24 cellular contexts compared by ENCODE assay signal in genomic region chr7:107446988-107447387, GRCh38. TPM values are rescaled to one million over a fixed set of nuclear protein-coding genes. Genes with fewer than 3 reads are reported as not detected.
DNase-seq lines count a peak whose midpoint lies in the region; ATAC-seq and TF ChIP-seq lines count a peak whose summit lies in the region.
"Had no signal": no experiment of that assay in that cellular context is flagged by ENCODE, and none has a peak within 500 bp of the region (broad histone marks: within the 10 kb centered on the region; RNA-seq: fewer than 3 reads in every experiment).

No MANE protein-coding gene starts in this region.

- H3K4me1 ChIP-seq in GM23248 (ENCODE audit: insufficient read depth): peaks cover 13% of the 10 kb centered on the region
- H3K4me1 ChIP-seq: right lobe of liver had no signal

- no peaks in the 10 kb centered on the region for H4K20me1 ChIP-seq in GM23248 (ENCODE audit: insufficient read depth)

- WGBS in GM23248 (ENCODE audit: low coverage in 1 of 2, low lambda C conversion rate in 2 of 2, missing lambda C conversion rate in 2 of 2), 2 experiments: 47 to 52% methylated on average over 1 of the region's 1 CpG

- ATAC-seq in GM18861 (IDR thresholded peaks at IDR 0.05; ENCODE audit: unreplicated experiment): no peak
- ATAC-seq: left lobe of liver, natural killer cell, right lobe of liver, T-cell had no signal

- H3K4me3 ChIP-seq in GM23248: no peak overlapping the region
- H3K4me3 ChIP-seq in epithelial cell of esophagus (ENCODE audit: low read length): no peak overlapping the region
- H3K4me3 ChIP-seq: right lobe of liver had no signal

- peaks cover 13% of the 10 kb centered on the region; the same call in 1 of the 2 replicates for H3F3A ChIP-seq in GM23248 (ENCODE audit: insufficient read depth)

- H3K9me2 ChIP-seq in GM23248 (ENCODE audit: insufficient read depth): peaks cover 5% of the 10 kb centered on the region; the same call in 1 of the 2 replicates

- no peaks in the 10 kb centered on the region for H3K9me3 ChIP-seq in GM23248 (ENCODE audit: low read depth)
- H3K9me3 ChIP-seq: right lobe of liver had no signal

- no peak overlapping the region for H2AFZ ChIP-seq in GM23248
- H2AFZ ChIP-seq: parathyroid adenoma had no signal

- DNase-seq in GM23248 (peak; percentile 60), RKO (ENCODE audit: low spot score) (peak; percentile 45), epithelial cell of esophagus (ENCODE audit: low read depth) (peak; percentile 62), non-pigmented ciliary epithelial cell (ENCODE audit: low read depth) (peak; percentile 22), substantia nigra (lab: John Stamatoyannopoulos, UW) (no peak), NCI-H526 (lab: John Stamatoyannopoulos, UW) (no peak)
- DNase-seq: activated CD4-positive, alpha-beta T cell treated with anti-CD3 and anti-CD28 coated beads for 4 hours; aorta; CD4-positive, alpha-beta T cell; effector memory CD4-positive, alpha-beta T cell; natural killer cell; NCI-H1048; NCI-H187; NCI-H774; right lobe of liver; SIG-M5; T-cell had no signal

- 0 out of 2 replicates have a peak overlapping the region, but pooled peaks have one; percentile 26 for H3K9ac ChIP-seq in GM23248
- H3K9ac ChIP-seq: parathyroid adenoma had no signal

- no peak for TF ChIP-seq CTCF in epithelial cell of esophagus (IDR thresholded peaks at IDR 0.05; ENCODE audit: insufficient read depth, low read depth, low read length, missing control alignments)

- H3K4me2 ChIP-seq in GM23248 (ENCODE audit: unreplicated experiment): peak overlapping the region; percentile 2

- H3K27me3 ChIP-seq in GM23248 (replicated peaks; ENCODE audit: insufficient read depth): no peaks in the 10 kb centered on the region
- H3K27me3 ChIP-seq: right lobe of liver had no signal

- H3K79me2 ChIP-seq in GM23248 (ENCODE audit: insufficient read depth): no peaks in the 10 kb centered on the region
- H3K79me2 ChIP-seq: parathyroid adenoma had no signal

- in situ Hi-C loops in GM23248 (cut with MboI): no loop called here

- H3K27ac ChIP-seq in GM23248 (peak overlapping the region; percentile 68), substantia nigra (ENCODE audit: low read depth, low read length, poor library complexity, severe bottlenecking) (no peak overlapping the region)
- H3K27ac ChIP-seq: parathyroid adenoma, right lobe of liver had no signal

- H3K36me3 ChIP-seq in GM23248 (ENCODE audit: low read depth): no peaks in the 10 kb centered on the region
- H3K36me3 ChIP-seq: right lobe of liver had no signal

RNA-seq across cellular contexts. Expression of gene GPR22, which starts 22.9 kb away (rescaled TPM):
- not detected in 2 replicates for total RNA-seq in GM23248 (2014; rRNA removed; shearing (Covaris generic))
- 0.23 and 0.39 TPM in 2 replicates for polyA plus RNA-seq in GM23248 (2016; fragmentation: Nextera tagmentation; extraction: Ambion mirVana)
- total RNA-seq: activated naive CD4-positive, alpha-beta T cell treated with anti-CD3 and anti-CD28 coated beads, Interleukin-2, amount 50 U/mL, for 72 hours; activated T-helper 1 cell treated with anti-CD3 and anti-CD28 coated beads, Interleukin-12 subunit alpha, Interleukin-12 subunit beta, Interleukin-2, Interleukin-4 antibody, amounts not matched to agents 30 ng/mL and 10 ng/mL and 1 ng/mL, durations not matched to agents 14 hours and 24 hours and 36 hours; aorta; CD4-positive, alpha-beta T cell; fibroblast of lung; left lobe of liver; natural killer cell; OCI-LY7; right lobe of liver; T-cell had no signal
- polyA plus RNA-seq: fibroblast of lung had no signal

Comparison
In these comparisons a context has a peak if more than half of its experiments do, and no peak if none do; other contexts are left out.
1. DNase-seq: peak in GM23248 (single experiment), RKO (single experiment), epithelial cell of esophagus (single experiment) and non-pigmented ciliary epithelial cell (single experiment); none in substantia nigra (0 of 49) and NCI-H526 (0 of 2).